ENCODE assay signal across 2 cellular contexts in genomic region chr3:156676467-156677119, GRCh38.
TF ChIP-seq lines count a peak whose summit lies in the region.

No MANE protein-coding gene starts in this region.

TF ChIP-seq in IMR-90, 13 proteins besides CTCF, POLR2A, EP300 and RAD21:
- TF ChIP-seq CEBPB (IDR thresholded peaks at IDR 0.05; ENCODE audit: low read depth, low read length) (peak; percentile 64; the same call in 1 of the 2 replicates), NFE2L2 (IDR thresholded peaks at IDR 0.05; ENCODE audit: low read depth, low read length) (no peak), RCOR1 (IDR thresholded peaks at IDR 0.05; ENCODE audit: insufficient replicate concordance, low read length) (no peak), SMC3 (IDR thresholded peaks at IDR 0.05; ENCODE audit: low read depth, low read length) (no peak)

TF ChIP-seq in K562, 482 proteins besides CTCF, POLR2A, EP300 and RAD21:
- TF ChIP-seq ZNF277 (CRISPR knock-in tag; IDR thresholded peaks at IDR 0.05; ENCODE audit: borderline replicate concordance) (no peak), SAP30 (IDR thresholded peaks at IDR 0.05; ENCODE audit: borderline replicate concordance, insufficient read depth, low read depth, low read length, poor library complexity, severe bottlenecking) (no peak), RUNX1 (IDR thresholded peaks at IDR 0.05; ENCODE audit: low read depth) (no peak), CCAR2 (IDR thresholded peaks at IDR 0.05; ENCODE audit: low read depth, low read length) (no peak), SRSF9 (IDR thresholded peaks at IDR 0.05; ENCODE audit: borderline replicate concordance, low read depth, low read length) (no peak), L3MBTL2 (IDR thresholded peaks at IDR 0.05) (no peak), POLR3A (IDR thresholded peaks at IDR 0.05; ENCODE audit: borderline replicate concordance, extremely low read depth, insufficient read depth, insufficient read length) (no peak), ZNF592 (IDR thresholded peaks at IDR 0.05) (no peak), XRCC3 (IDR thresholded peaks at IDR 0.05) (no peak), PTTG1 (tag; IDR thresholded peaks at IDR 0.05; ENCODE audit: low read depth) (no peak), ZBTB8A (IDR thresholded peaks at IDR 0.05; ENCODE audit: partially characterized antibody) (no peak), HDAC8 (tag; IDR thresholded peaks at IDR 0.05) (no peak), NR2C2 (CRISPR knock-in tag; IDR thresholded peaks at IDR 0.05) (no peak), NR2C2 (tag; IDR thresholded peaks at IDR 0.05) (peak; percentile 6; the same call in 1 of the 2 replicates), CEBPB (tag; IDR thresholded peaks at IDR 0.05) (peak; percentile 37; the same call in 1 of the 2 replicates)
- TF ChIP-seq, protein P1, sequence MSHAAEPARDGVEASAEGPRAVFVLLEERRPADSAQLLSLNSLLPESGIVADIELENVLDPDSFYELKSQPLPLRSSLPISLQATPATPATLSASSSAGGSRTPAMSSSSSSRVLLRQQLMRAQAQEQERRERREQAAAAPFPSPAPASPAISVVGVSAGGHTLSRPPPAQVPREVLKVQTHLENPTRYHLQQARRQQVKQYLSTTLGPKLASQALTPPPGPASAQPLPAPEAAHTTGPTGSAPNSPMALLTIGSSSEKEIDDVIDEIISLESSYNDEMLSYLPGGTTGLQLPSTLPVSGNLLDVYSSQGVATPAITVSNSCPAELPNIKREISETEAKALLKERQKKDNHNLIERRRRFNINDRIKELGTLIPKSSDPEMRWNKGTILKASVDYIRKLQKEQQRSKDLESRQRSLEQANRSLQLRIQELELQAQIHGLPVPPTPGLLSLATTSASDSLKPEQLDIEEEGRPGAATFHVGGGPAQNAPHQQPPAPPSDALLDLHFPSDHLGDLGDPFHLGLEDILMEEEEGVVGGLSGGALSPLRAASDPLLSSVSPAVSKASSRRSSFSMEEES (CRISPR knock-in tag; IDR thresholded peaks at IDR 0.05): no peak
- TF ChIP-seq, protein P2, sequence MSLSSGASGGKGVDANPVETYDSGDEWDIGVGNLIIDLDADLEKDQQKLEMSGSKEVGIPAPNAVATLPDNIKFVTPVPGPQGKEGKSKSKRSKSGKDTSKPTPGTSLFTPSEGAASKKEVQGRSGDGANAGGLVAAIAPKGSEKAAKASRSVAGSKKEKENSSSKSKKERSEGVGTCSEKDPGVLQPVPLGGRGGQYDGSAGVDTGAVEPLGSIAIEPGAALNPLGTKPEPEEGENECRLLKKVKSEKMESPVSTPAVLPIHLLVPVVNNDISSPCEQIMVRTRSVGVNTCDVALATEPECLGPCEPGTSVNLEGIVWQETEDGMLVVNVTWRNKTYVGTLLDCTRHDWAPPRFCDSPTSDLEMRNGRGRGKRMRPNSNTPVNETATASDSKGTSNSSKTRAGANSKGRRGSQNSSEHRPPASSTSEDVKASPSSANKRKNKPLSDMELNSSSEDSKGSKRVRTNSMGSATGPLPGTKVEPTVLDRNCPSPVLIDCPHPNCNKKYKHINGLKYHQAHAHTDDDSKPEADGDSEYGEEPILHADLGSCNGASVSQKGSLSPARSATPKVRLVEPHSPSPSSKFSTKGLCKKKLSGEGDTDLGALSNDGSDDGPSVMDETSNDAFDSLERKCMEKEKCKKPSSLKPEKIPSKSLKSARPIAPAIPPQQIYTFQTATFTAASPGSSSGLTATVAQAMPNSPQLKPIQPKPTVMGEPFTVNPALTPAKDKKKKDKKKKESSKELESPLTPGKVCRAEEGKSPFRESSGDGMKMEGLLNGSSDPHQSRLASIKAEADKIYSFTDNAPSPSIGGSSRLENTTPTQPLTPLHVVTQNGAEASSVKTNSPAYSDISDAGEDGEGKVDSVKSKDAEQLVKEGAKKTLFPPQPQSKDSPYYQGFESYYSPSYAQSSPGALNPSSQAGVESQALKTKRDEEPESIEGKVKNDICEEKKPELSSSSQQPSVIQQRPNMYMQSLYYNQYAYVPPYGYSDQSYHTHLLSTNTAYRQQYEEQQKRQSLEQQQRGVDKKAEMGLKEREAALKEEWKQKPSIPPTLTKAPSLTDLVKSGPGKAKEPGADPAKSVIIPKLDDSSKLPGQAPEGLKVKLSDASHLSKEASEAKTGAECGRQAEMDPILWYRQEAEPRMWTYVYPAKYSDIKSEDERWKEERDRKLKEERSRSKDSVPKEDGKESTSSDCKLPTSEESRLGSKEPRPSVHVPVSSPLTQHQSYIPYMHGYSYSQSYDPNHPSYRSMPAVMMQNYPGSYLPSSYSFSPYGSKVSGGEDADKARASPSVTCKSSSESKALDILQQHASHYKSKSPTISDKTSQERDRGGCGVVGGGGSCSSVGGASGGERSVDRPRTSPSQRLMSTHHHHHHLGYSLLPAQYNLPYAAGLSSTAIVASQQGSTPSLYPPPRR (CRISPR knock-in tag; IDR thresholded peaks at IDR 0.05; ENCODE audit: borderline replicate concordance): no peak
